Comparison of ENCODE assay signal across 24 cellular contexts in genomic region chr4:186487726-186488125, GRCh38.
"Had no signal": no experiment of that assay in that cellular context is flagged by ENCODE, and none has a peak within 500 bp of the region (broad histone marks: within the 10 kb centered on the region; RNA-seq: fewer than 3 reads in every experiment).

No MANE protein-coding gene starts in this region.

- DNase-seq: activated CD4-positive, alpha-beta T cell treated with anti-CD3 and anti-CD28 coated beads for 4 hours; activated CD8-positive, alpha-beta memory T cell treated with anti-CD3 and anti-CD28 coated beads, Interleukin-2, amount 50 U/mL, for 4 hours; activated CD8-positive, alpha-beta T cell treated with anti-CD3 and anti-CD28 coated beads for 36 hours; activated effector memory CD4-positive, alpha-beta T cell treated with Interleukin-2 at 50 U/mL for 16 hours; activated naive CD4-positive, alpha-beta T cell; activated T-cell treated with anti-CD3 and anti-CD28 coated beads, Interleukin-2, amount 50 U/mL, for 1 hour; body of pancreas; central memory CD4-positive, alpha-beta T cell; Kasumi-1; KBM-7; NCI-H1092; NCI-H1417; NCI-H1930; NCI-H2171; NCI-H226; NCI-H526 treated with DMSO at 0.1 percent for 48 hours; NCI-H82; NK-92 treated with Interleukin-12 subunit alpha and Interleukin-12 subunit beta, amount 100 ng/mL, for 24 hours; SHP77 treated with DMSO at 0.1 percent for 48 hours; T-cell; WERI-Rb-1 had no signal

- H3K4me3 ChIP-seq: ascending aorta, body of pancreas, SK-N-MC had no signal

- H3K27me3 ChIP-seq: ascending aorta, body of pancreas had no signal

- H3K9me3 ChIP-seq: ascending aorta, body of pancreas had no signal

- H3K27ac ChIP-seq: ascending aorta, body of pancreas, SK-N-MC, WERI-Rb-1 had no signal

- ATAC-seq: activated CD4-positive, CD25-positive, alpha-beta regulatory T cell treated with anti-CD3 and anti-CD28 coated beads, Interleukin-2, amount 50 U/mL, for 24 hours; activated CD8-positive, alpha-beta T cell treated with anti-CD3 and anti-CD28 coated beads for 36 hours; body of pancreas; T-cell had no signal

- H3K36me3 ChIP-seq: ascending aorta, WERI-Rb-1 had no signal

- H3K4me1 ChIP-seq: ascending aorta, body of pancreas had no signal
